In the genomic region with DNA sequence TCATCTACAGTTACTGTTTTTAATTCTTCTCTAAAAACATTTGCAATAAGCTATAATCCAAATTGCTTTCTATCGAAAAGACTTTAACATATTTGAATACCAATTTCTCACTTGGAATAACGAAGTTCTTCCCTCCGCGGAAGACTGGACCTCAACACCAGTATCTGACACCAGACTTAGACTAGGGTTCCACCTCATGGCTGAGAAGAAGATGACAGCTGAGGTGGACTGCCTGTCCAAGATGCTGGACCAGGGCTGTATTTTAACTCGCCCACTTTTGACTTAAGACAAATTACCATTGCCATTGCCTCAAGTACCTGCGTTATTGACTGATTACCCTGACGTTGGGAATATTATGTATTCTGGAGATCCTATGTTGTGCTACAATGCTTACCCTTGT, we compare ENCODE assay signal across 12 cellular contexts. TPM values are rescaled to one million over a fixed set of nuclear protein-coding genes. Genes with fewer than 3 reads are reported as not detected.
DNase-seq lines count a peak whose midpoint lies in the region; ATAC-seq, FAIRE-seq and TF ChIP-seq lines count a peak whose summit lies in the region.
"Had no signal": no experiment of that assay in that cellular context is flagged by ENCODE, and none has a peak within 500 bp of the region (broad histone marks: within the 10 kb centered on the region; RNA-seq: fewer than 3 reads in every experiment).

No MANE protein-coding gene starts in this region.

- no peak overlapping the region for H3K4me3 ChIP-seq in fibroblast of mammary gland (ENCODE audit: control insufficient read depth, low read depth, low read length)
- H3K4me3 ChIP-seq in gastrocnemius medialis, result no peak overlapping the region
- H3K4me3 ChIP-seq: SJCRH30 had no signal

- intact Hi-C loops in gastrocnemius medialis (cut with DNase I; ENCODE audit: low total_unique reads), result loop anchor here (1.0 to 2.0 kb wide), 2 partner anchors 43 to 362 kb away; a partner anchor contains a TSS

- FAIRE-seq in GM12891 (lab: Jason Lieb, UNC) (no peak), D721Med (lab: Jason Lieb, UNC) (no peak)

- peak; percentile 74 to 82 for ATAC-seq in gastrocnemius medialis

- H3K27me3 ChIP-seq in gastrocnemius medialis, result peaks cover 0 to 7% (median 0%) of the 10 kb centered on the region in 3 donors
- H3K27me3 ChIP-seq: SJCRH30 had no signal

- H3K9me3 ChIP-seq in gastrocnemius medialis, result no peaks in the 10 kb centered on the region
- H3K9me3 ChIP-seq: SJCRH30 had no signal

- DNase-seq in DMS 273 (lab: John Stamatoyannopoulos, UW; ENCODE audit: unreplicated experiment) (peak; percentile 12), DMS 273 treated with DMSO at 0.1 percent for 48 hours (lab: John Stamatoyannopoulos, UW) (no peak), RKO (ENCODE audit: low spot score) (peak; percentile 59), fibroblast of mammary gland (ENCODE audit: low read depth) (peak; percentile 21), gastrocnemius medialis (no peak), GM12891 (ENCODE audit: insufficient read length, low spot score) (no peak), D721Med (ENCODE audit: insufficient read length, low spot score) (no peak)
- no peak for DNase-seq in central memory CD4-positive, alpha-beta T cell
- DNase-seq: 8988T, MV-4-11, posterior cingulate gyrus, SJCRH30 had no signal

- in situ Hi-C loops in gastrocnemius medialis (cut with MboI; ENCODE audit: low sequenced_read_pairs in 4 of 4), result loop anchor here in 3 of 4 donors (5.0 to 10.0 kb wide), 2 partner anchors 360 to 362 kb away; no protein-coding TSS in a partner anchor

- peak; percentile 33 for TF ChIP-seq CTCF in fibroblast of mammary gland (conservative IDR thresholded peaks at IDR 0.05; ENCODE audit: control insufficient read depth, insufficient read depth, low read depth, low read length)
- TF ChIP-seq CTCF in gastrocnemius medialis (IDR thresholded peaks at IDR 0.05 in 4 of 5, conservative IDR thresholded peaks at IDR 0.05 in 1 of 5), result peak; percentile 31 to 65 (median 41)
- TF ChIP-seq CTCF in D721Med (IDR thresholded peaks at IDR 0.05; ENCODE audit: insufficient read depth, missing control alignments), result no peak

- TF ChIP-seq POLR2A in gastrocnemius medialis (IDR thresholded peaks at IDR 0.05) (no peak), GM12891 (IDR thresholded peaks at IDR 0.05; ENCODE audit: low read depth, low read length) (no peak)

- no peaks in the 10 kb centered on the region for H3K36me3 ChIP-seq in gastrocnemius medialis
- H3K36me3 ChIP-seq: SJCRH30 had no signal

- no peaks in the 10 kb centered on the region for H3K4me1 ChIP-seq in gastrocnemius medialis
- H3K4me1 ChIP-seq: SJCRH30 had no signal

- H3K27ac ChIP-seq in gastrocnemius medialis, result no peak overlapping the region
- H3K27ac ChIP-seq: SJCRH30 had no signal

TF ChIP-seq in GM12891, 5 proteins besides CTCF, POLR2A, EP300 and RAD21:
- TF ChIP-seq SPI1 (IDR thresholded peaks at IDR 0.05; ENCODE audit: low read depth, low read length) (no peak), POLR2AphosphoS5 (IDR thresholded peaks at IDR 0.05; ENCODE audit: low read depth, low read length) (no peak), PAX5 (IDR thresholded peaks at IDR 0.05; ENCODE audit: insufficient read depth, low read length, severe bottlenecking) (no peak), TAF1 (IDR thresholded peaks at IDR 0.05; ENCODE audit: low read depth, low read length) (no peak), POU2F2 (IDR thresholded peaks at IDR 0.05; ENCODE audit: low read depth, low read length) (no peak)
TF ChIP-seq in GM12891: peak in this region for 0.

RNA-seq across cellular contexts. Expression of a gene that starts 34.1 kb away (rescaled TPM):
- total RNA-seq in gastrocnemius medialis, result 10 to 100 TPM; 44.2 to 56.5 (median 51.9) TPM
- 87.5 TPM for polyA plus RNA-seq in GM12891 (2012; ENCODE audit: low read depth, missing spikeins)

RNA-seq across cellular contexts. Expression of a gene that starts 43.1 kb away (rescaled TPM):
- 10 to 100 TPM; 25.2 to 36.0 (median 27.0) TPM for total RNA-seq in gastrocnemius medialis
- 19.7 TPM for polyA plus RNA-seq in GM12891 (2012; ENCODE audit: low read depth, missing spikeins)

RNA-seq across cellular contexts. Expression of a gene that starts 43.2 kb away (rescaled TPM):
- 10 to 100 TPM; 38.2 to 72.9 (median 59.4) TPM for total RNA-seq in gastrocnemius medialis
- 66.0 TPM for polyA plus RNA-seq in GM12891 (2012; ENCODE audit: low read depth, missing spikeins)

RNA-seq across cellular contexts. Expression of a gene that starts 51.6 kb away (rescaled TPM):
- not detected for total RNA-seq in gastrocnemius medialis
- 0.05 TPM for polyA plus RNA-seq in GM12891 (2012; ENCODE audit: low read depth, missing spikeins)
- total RNA-seq: SJCRH30 had no signal

Comparison
In these comparisons a context has a peak if more than half of its experiments do, and no peak if none do; other contexts are left out.
1. DNase-seq: peak in DMS 273 (single experiment), RKO (single experiment) and fibroblast of mammary gland (single experiment); none in DMS 273 treated with DMSO at 0.1 percent for 48 hours (single experiment), gastrocnemius medialis (0 of 2), central memory CD4-positive, alpha-beta T cell (single experiment), GM12891 (single experiment) and D721Med (single experiment).